ENCODE assay signal across 1 cellular context in the genomic region with DNA sequence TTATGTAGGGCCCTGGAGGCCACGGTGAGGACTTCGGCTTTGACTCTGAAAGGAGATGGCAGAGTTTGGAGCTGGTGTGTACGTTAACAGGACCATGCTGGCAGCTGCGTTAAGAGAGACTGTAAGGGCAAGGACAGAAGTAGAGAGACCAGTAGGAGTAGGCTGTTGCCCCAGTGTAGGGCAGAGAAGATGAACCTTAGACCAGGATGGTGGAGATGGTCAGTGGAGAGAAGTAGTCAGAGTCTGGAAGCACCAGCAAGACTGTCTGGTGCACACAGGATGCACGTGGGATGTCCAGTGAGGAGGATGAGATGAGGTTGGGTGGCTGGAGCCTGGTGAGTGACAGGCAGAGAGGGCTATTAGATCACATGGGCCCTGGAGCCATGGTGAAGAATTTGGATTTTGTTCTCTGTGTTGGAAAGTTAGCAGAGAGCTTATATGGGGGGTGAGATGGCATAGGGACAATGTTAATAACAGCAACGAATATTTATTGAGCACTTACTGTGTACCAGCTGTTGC.
TF ChIP-seq lines count a peak whose summit lies in the region.

No MANE protein-coding gene starts in this region.

TF ChIP-seq in H1, 55 proteins besides CTCF, POLR2A, EP300 and RAD21:
- TF ChIP-seq FOSL1 (IDR thresholded peaks at IDR 0.05; ENCODE audit: insufficient read depth, low read depth, low read length) (no peak), KDM4A (IDR thresholded peaks at IDR 0.05; ENCODE audit: low read depth, low read length, severe bottlenecking) (no peak), SUZ12 (IDR thresholded peaks at IDR 0.05; ENCODE audit: low read length) (no peak), HDAC6 (IDR thresholded peaks at IDR 0.05; ENCODE audit: low read depth, low read length) (no peak), PHF8 (conservative IDR thresholded peaks at IDR 0.05; ENCODE audit: low read depth, low read length) (no peak), MAFK (IDR thresholded peaks at IDR 0.05; ENCODE audit: low read depth, low read length) (no peak), NANOG (IDR thresholded peaks at IDR 0.05; ENCODE audit: insufficient read depth, low read depth, low read length, poor library complexity, severe bottlenecking) (no peak), SIX5 (IDR thresholded peaks at IDR 0.05; ENCODE audit: low read depth, low read length) (no peak)
